ENCODE assay signal across 12 cellular contexts in genomic region chr6:148329568-148330299, GRCh38.
DNase-seq lines count a peak whose midpoint lies in the region; TF ChIP-seq lines count a peak whose summit lies in the region.
"Had no signal": no experiment of that assay in that cellular context is flagged by ENCODE, and none has a peak within 500 bp of the region (broad histone marks: within the 10 kb centered on the region; RNA-seq: fewer than 3 reads in every experiment).

No MANE protein-coding gene starts in this region.

- H3K4me3 ChIP-seq in retinal pigment epithelial cell (ENCODE audit: low read length): no peak overlapping the region
- H3K4me3 ChIP-seq: GM12878 had no signal

- H3K27ac ChIP-seq in angular gyrus (ENCODE audit: low read depth, low read length): peak overlapping the region; percentile 86
- H3K27ac ChIP-seq: KMS-11 had no signal

- TF ChIP-seq CTCF in retinal pigment epithelial cell (conservative IDR thresholded peaks at IDR 0.05; ENCODE audit: low read depth, low read length): no peak

- DNase-seq in GM03348 (ENCODE audit: low spot score): peak; percentile 75
- peak; percentile 88 for DNase-seq in fibroblast of peridontal ligament (ENCODE audit: extremely low read depth)
- DNase-seq in retinal pigment epithelial cell (ENCODE audit: low read depth): peak; percentile 82
- DNase-seq in NCI-H2081 treated with DMSO at 0.1 percent for 48 hours (lab: John Stamatoyannopoulos, UW): no peak
- no peak for DNase-seq in NK-92 (lab: John Stamatoyannopoulos, UW; ENCODE audit: unreplicated experiment)
- no peak for DNase-seq in NCI-H69 (lab: John Stamatoyannopoulos, UW)
- no peak for DNase-seq in NCI-H526 (lab: John Stamatoyannopoulos, UW)
- DNase-seq: CD4-positive, alpha-beta memory T cell; NCI-H82 had no signal

Comparison
In these comparisons a context has a peak if more than half of its experiments do, and no peak if none do; other contexts are left out.
1. DNase-seq: peak in GM03348 (single experiment), fibroblast of peridontal ligament (single experiment) and retinal pigment epithelial cell (single experiment); none in NCI-H2081 treated with DMSO at 0.1 percent for 48 hours (single experiment), NK-92 (single experiment), NCI-H69 (single experiment) and NCI-H526 (0 of 2).